ENCODE assay signal across 1 cellular context in the genomic region with DNA sequence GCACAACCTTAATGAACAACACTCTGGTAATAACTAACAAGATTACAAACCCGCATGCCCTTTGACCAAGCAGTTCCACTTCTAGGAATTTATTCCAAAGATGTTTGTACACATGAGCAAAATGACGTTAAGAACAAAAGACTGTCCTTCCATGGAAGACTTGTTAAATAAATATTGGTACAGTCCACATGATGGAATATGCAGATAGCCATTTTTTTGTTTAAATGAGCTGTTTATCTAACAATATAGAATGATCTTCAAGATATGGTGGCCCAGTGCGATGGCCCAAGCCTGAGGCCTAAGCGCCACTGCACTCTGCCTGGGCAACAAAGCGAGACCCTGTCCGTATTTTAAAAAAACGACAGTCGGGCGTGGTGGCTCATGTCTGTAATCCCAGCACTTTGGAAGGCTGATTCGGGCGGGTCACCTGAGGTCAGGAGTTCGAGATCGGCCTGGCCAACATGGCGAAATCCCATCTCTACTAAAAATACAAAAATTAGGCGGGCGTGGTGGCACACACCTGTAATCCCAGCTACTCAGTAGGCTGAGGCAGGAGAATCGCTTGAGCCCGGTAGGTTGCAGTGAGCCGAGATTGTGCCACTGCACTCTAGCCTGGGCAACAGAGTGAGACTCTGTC.
A peak's percentile ranks its signal among the peaks of the same experiment; 100 is the strongest.
TF ChIP-seq lines count a peak whose summit lies in the region.

No MANE protein-coding gene starts in this region.

TF ChIP-seq in HepG2, 621 proteins besides CTCF, POLR2A, EP300 and RAD21 (continued from another document and continues in another):
- TF ChIP-seq, protein P1, sequence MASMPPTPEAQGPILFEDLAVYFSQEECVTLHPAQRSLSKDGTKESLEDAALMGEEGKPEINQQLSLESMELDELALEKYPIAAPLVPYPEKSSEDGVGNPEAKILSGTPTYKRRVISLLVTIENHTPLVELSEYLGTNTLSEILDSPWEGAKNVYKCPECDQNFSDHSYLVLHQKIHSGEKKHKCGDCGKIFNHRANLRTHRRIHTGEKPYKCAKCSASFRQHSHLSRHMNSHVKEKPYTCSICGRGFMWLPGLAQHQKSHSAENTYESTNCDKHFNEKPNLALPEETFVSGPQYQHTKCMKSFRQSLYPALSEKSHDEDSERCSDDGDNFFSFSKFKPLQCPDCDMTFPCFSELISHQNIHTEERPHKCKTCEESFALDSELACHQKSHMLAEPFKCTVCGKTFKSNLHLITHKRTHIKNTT (CRISPR knock-in tag; IDR thresholded peaks at IDR 0.05), result 0 out of 2 replicates have a peak, but pooled peaks have one; percentile 63
- TF ChIP-seq NFIC (IDR thresholded peaks at IDR 0.05; ENCODE audit: low read length) (peak; percentile 91), RNF2 (conservative IDR thresholded peaks at IDR 0.05; ENCODE audit: low read depth) (no peak), FOXC1 (CRISPR knock-in tag; IDR thresholded peaks at IDR 0.05; ENCODE audit: borderline replicate concordance) (peak; percentile 24), ZNF720 (CRISPR knock-in tag; IDR thresholded peaks at IDR 0.05) (0 out of 2 replicates have a peak, but pooled peaks have one; percentile 27), ZSCAN31 (CRISPR knock-in tag; IDR thresholded peaks at IDR 0.05; ENCODE audit: low read depth) (no peak), SUZ12 (IDR thresholded peaks at IDR 0.05; ENCODE audit: low read depth, low read length) (no peak), MYNN (CRISPR knock-in tag; IDR thresholded peaks at IDR 0.05; ENCODE audit: low read depth) (0 out of 2 replicates have a peak, but pooled peaks have one; percentile 74), ZNF652 (CRISPR knock-in tag; IDR thresholded peaks at IDR 0.05; ENCODE audit: borderline replicate concordance, low read depth) (peak; percentile 75; the same call in 1 of the 2 replicates), ZBTB43 (CRISPR knock-in tag; conservative IDR thresholded peaks at IDR 0.05) (peak; percentile 48; the same call in 1 of the 2 replicates), ZNF784 (CRISPR knock-in tag; IDR thresholded peaks at IDR 0.05; ENCODE audit: borderline replicate concordance) (no peak), NKX3-1 (CRISPR knock-in tag; IDR thresholded peaks at IDR 0.05) (peak; percentile 64; the same call in 1 of the 2 replicates), HMGXB3 (CRISPR knock-in tag; IDR thresholded peaks at IDR 0.05; ENCODE audit: borderline replicate concordance) (0 out of 2 replicates have a peak, but pooled peaks have one; percentile 73), WIZ (CRISPR knock-in tag; IDR thresholded peaks at IDR 0.05) (no peak), FOXA3 (CRISPR knock-in tag; IDR thresholded peaks at IDR 0.05) (peak; percentile 97)
- TF ChIP-seq, protein P2, sequence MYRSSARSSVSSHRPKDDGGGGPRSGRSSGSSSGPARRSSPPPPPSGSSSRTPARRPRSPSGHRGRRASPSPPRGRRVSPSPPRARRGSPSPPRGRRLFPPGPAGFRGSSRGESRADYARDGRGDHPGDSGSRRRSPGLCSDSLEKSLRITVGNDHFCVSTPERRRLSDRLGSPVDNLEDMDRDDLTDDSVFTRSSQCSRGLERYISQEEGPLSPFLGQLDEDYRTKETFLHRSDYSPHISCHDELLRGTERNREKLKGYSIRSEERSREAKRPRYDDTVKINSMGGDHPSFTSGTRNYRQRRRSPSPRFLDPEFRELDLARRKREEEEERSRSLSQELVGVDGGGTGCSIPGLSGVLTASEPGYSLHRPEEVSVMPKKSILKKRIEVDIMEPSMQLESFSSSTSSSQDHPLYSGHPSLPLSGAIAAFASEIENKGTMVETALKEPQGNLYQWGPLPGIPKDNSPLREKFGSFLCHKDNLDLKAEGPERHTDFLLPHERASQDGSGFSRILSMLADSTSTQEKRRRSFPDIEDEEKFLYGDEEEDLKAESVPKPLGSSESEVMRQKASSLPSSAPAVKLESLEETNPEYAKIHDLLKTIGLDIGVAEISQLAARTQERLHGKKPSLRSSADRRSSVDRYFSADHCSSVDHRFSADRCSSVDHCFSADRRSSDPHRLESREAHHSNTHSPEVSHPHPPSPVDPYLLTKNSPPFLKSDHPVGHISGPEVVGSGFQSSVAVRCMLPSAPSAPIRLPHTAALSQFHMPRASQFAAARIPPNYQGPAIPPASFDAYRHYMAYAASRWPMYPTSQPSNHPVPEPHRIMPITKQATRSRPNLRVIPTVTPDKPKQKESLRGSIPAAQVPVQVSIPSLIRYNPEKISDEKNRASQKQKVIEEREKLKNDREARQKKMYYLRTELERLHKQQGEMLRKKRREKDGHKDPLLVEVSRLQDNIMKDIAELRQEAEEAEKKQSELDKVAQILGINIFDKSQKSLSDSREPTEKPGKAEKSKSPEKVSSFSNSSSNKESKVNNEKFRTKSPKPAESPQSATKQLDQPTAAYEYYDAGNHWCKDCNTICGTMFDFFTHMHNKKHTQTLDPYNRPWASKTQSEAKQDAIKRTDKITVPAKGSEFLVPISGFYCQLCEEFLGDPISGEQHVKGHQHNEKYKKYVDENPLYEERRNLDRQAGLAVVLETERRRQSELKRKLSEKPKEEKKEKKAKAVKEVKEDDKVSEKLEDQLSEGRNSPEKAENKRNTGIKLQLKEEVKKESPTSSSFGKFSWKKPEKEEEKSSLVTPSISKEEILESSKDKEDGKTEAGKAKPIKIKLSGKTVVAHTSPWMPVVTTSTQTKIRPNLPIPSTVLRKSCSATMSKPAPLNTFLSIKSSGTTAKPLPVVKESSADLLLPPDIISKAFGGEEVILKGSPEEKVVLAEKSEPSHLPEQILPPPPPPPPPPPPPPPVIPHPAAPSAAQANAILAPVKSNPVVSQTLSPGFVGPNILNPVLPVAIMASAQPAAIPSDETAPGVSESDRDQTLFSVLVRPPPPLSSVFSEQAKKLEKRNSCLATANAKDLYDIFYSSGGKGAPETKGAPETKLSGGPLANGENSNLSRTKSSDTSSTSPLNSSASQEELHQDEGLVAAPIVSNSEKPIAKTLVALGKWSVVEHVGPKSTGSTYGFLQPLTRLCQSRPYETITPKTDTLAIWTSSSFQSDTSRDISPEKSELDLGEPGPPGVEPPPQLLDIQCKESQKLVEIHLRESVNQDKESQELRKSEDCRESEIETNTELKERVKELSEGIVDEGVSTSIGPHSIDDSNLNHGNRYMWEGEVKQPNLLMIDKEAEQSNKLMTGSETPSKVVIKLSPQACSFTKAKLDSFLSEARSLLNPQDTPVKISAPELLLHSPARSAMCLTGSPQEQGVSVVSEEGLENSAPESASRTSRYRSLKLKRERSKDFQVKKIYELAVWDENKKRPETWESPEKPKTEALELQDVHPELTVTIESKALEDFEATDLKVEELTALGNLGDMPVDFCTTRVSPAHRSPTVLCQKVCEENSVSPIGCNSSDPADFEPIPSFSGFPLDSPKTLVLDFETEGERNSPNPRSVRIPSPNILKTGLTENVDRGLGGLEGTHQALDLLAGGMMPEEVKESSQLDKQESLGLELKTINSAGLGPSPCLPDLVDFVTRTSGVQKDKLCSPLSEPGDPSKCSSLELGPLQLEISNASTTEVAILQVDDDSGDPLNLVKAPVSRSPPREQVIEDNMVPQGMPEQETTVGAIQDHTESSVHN (CRISPR knock-in tag; IDR thresholded peaks at IDR 0.05), result 0 out of 2 replicates have a peak, but pooled peaks have one; percentile 13
- TF ChIP-seq, protein P3, sequence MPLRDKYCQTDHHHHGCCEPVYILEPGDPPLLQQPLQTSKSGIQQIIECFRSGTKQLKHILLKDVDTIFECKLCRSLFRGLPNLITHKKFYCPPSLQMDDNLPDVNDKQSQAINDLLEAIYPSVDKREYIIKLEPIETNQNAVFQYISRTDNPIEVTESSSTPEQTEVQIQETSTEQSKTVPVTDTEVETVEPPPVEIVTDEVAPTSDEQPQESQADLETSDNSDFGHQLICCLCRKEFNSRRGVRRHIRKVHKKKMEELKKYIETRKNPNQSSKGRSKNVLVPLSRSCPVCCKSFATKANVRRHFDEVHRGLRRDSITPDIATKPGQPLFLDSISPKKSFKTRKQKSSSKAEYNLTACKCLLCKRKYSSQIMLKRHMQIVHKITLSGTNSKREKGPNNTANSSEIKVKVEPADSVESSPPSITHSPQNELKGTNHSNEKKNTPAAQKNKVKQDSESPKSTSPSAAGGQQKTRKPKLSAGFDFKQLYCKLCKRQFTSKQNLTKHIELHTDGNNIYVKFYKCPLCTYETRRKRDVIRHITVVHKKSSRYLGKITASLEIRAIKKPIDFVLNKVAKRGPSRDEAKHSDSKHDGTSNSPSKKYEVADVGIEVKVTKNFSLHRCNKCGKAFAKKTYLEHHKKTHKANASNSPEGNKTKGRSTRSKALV (CRISPR knock-in tag; IDR thresholded peaks at IDR 0.05), result peak; percentile 7
- TF ChIP-seq, protein P4, sequence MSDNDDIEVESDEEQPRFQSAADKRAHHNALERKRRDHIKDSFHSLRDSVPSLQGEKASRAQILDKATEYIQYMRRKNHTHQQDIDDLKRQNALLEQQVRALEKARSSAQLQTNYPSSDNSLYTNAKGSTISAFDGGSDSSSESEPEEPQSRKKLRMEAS (IDR thresholded peaks at IDR 0.05), result peak; percentile 73
- TF ChIP-seq, protein P5, sequence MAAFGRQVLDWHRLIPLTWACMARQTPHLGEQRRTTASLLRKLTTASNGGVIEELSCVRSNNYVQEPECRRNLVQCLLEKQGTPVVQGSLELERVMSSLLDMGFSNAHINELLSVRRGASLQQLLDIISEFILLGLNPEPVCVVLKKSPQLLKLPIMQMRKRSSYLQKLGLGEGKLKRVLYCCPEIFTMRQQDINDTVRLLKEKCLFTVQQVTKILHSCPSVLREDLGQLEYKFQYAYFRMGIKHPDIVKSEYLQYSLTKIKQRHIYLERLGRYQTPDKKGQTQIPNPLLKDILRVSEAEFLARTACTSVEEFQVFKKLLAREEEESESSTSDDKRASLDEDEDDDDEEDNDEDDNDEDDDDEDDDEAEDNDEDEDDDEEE (CRISPR knock-in tag; IDR thresholded peaks at IDR 0.05), result no peak
- TF ChIP-seq, protein P6, sequence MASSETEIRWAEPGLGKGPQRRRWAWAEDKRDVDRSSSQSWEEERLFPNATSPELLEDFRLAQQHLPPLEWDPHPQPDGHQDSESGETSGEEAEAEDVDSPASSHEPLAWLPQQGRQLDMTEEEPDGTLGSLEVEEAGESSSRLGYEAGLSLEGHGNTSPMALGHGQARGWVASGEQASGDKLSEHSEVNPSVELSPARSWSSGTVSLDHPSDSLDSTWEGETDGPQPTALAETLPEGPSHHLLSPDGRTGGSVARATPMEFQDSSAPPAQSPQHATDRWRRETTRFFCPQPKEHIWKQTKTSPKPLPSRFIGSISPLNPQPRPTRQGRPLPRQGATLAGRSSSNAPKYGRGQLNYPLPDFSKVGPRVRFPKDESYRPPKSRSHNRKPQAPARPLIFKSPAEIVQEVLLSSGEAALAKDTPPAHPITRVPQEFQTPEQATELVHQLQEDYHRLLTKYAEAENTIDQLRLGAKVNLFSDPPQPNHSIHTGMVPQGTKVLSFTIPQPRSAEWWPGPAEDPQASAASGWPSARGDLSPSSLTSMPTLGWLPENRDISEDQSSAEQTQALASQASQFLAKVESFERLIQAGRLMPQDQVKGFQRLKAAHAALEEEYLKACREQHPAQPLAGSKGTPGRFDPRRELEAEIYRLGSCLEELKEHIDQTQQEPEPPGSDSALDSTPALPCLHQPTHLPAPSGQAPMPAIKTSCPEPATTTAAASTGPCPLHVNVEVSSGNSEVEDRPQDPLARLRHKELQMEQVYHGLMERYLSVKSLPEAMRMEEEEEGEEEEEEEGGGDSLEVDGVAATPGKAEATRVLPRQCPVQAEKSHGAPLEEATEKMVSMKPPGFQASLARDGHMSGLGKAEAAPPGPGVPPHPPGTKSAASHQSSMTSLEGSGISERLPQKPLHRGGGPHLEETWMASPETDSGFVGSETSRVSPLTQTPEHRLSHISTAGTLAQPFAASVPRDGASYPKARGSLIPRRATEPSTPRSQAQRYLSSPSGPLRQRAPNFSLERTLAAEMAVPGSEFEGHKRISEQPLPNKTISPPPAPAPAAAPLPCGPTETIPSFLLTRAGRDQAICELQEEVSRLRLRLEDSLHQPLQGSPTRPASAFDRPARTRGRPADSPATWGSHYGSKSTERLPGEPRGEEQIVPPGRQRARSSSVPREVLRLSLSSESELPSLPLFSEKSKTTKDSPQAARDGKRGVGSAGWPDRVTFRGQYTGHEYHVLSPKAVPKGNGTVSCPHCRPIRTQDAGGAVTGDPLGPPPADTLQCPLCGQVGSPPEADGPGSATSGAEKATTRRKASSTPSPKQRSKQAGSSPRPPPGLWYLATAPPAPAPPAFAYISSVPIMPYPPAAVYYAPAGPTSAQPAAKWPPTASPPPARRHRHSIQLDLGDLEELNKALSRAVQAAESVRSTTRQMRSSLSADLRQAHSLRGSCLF (CRISPR knock-in tag; IDR thresholded peaks at IDR 0.05; ENCODE audit: borderline replicate concordance), result peak; percentile 88; the same call in 1 of the 2 replicates
